Comparison of ENCODE assay signal across 8 cellular contexts in genomic region chr7:95794917-95795515, GRCh38. TPM values are rescaled to one million over a fixed set of nuclear protein-coding genes. Genes with fewer than 3 reads are reported as not detected.
A peak's percentile ranks its signal among the peaks of the same experiment; 100 is the strongest.
DNase-seq lines count a peak whose midpoint lies in the region; ATAC-seq and TF ChIP-seq lines count a peak whose summit lies in the region.

No MANE protein-coding gene starts in this region.

- no peaks in the 10 kb centered on the region for H3K79me2 ChIP-seq in GM23338 (replicated peaks; ENCODE audit: insufficient read depth)

- peak; percentile 85 for ATAC-seq in GM23338
- no peak for ATAC-seq in HG03521 (IDR thresholded peaks at IDR 0.05; ENCODE audit: unreplicated experiment)
- ATAC-seq in stimulated activated memory B cell treated with anti-CD40 and anti-IgM and Interleukin-4, amounts not matched to agents 10 μg/mL and 1 μg/mL and 100 μg/mL, for 72 hours, result no peak

- peaks cover 42% of the 10 kb centered on the region for H3K27me3 ChIP-seq in GM23338 (ENCODE audit: insufficient read depth)

- TF ChIP-seq CTCF in GM23338 (conservative IDR thresholded peaks at IDR 0.05; ENCODE audit: low read depth in 2 of 2) (peak; percentile 77 to 80), fibroblast of pulmonary artery (IDR thresholded peaks at IDR 0.05; ENCODE audit: low read length, missing control alignments) (peak; percentile 54)

- H3K4me2 ChIP-seq in GM23338, result no peak overlapping the region

- no peak overlapping the region for H3K27ac Mint-ChIP-seq in GM23338
- H3K27ac Mint-ChIP-seq in stimulated activated memory B cell treated with anti-CD40 and anti-IgM and Interleukin-4, amounts not matched to agents 10 μg/mL and 1 μg/mL and 100 μg/mL, for 72 hours, result no peak overlapping the region

- H3K27ac ChIP-seq in GM23338 (ENCODE audit: low read depth), result no peak overlapping the region

- no peaks in the 10 kb centered on the region for H3K36me3 Mint-ChIP-seq in GM23338 (ENCODE audit: low read depth)
- H3K36me3 Mint-ChIP-seq in stimulated activated memory B cell treated with anti-CD40 and anti-IgM and Interleukin-4, amounts not matched to agents 10 μg/mL and 1 μg/mL and 100 μg/mL, for 72 hours, result no peaks in the 10 kb centered on the region

- no peaks in the 10 kb centered on the region for H3K36me3 ChIP-seq in GM23338 (ENCODE audit: insufficient read depth)

- peaks cover 20% of the 10 kb centered on the region for H3K27me3 Mint-ChIP-seq in GM23338 (ENCODE audit: insufficient read depth, low read depth, poor library complexity)
- no peaks in the 10 kb centered on the region for H3K27me3 Mint-ChIP-seq in stimulated activated memory B cell treated with anti-CD40 and anti-IgM and Interleukin-4, amounts not matched to agents 10 μg/mL and 1 μg/mL and 100 μg/mL, for 72 hours

- no peaks in the 10 kb centered on the region; the same call in 2 of the 3 replicates for H3K9me3 Mint-ChIP-seq in GM23338
- H3K9me3 Mint-ChIP-seq in stimulated activated memory B cell treated with anti-CD40 and anti-IgM and Interleukin-4, amounts not matched to agents 10 μg/mL and 1 μg/mL and 100 μg/mL, for 72 hours, result no peaks in the 10 kb centered on the region

- no peak overlapping the region for H3K4me3 ChIP-seq in GM23338
- H3K4me3 ChIP-seq in fibroblast of pulmonary artery (replicated peaks; ENCODE audit: low read depth, low read length), result no peak overlapping the region

- H4K20me1 ChIP-seq in GM23338 (replicated peaks; ENCODE audit: insufficient read depth), result no peaks in the 10 kb centered on the region

- H3K4me1 Mint-ChIP-seq in GM23338, result peaks cover 3% of the 10 kb centered on the region; the same call in 2 of the 3 replicates
- no peaks in the 10 kb centered on the region for H3K4me1 Mint-ChIP-seq in stimulated activated memory B cell treated with anti-CD40 and anti-IgM and Interleukin-4, amounts not matched to agents 10 μg/mL and 1 μg/mL and 100 μg/mL, for 72 hours

- no peak overlapping the region for H3K4me3 Mint-ChIP-seq in GM23338
- no peak overlapping the region for H3K4me3 Mint-ChIP-seq in stimulated activated memory B cell treated with anti-CD40 and anti-IgM and Interleukin-4, amounts not matched to agents 10 μg/mL and 1 μg/mL and 100 μg/mL, for 72 hours

- H3K4me1 ChIP-seq in GM23338 (ENCODE audit: insufficient read depth), result peaks cover 8% of the 10 kb centered on the region; the same call in 1 of the 2 replicates

- H3K9me2 ChIP-seq in GM23338 (ENCODE audit: insufficient read depth), result no peaks in the 10 kb centered on the region

- DNase-seq in COLO829 (ENCODE audit: low spot score) (peak; percentile 18), GM23338 (ENCODE audit: low spot score) (peak; percentile 81), NCI-H82 (lab: John Stamatoyannopoulos, UW) (peak; percentile 66), fibroblast of pulmonary artery (ENCODE audit: low read depth) (peak; percentile 44), NCI-H2196 (lab: John Stamatoyannopoulos, UW; ENCODE audit: unreplicated experiment) (no peak)
- DNase-seq in stimulated activated CD4-positive, alpha-beta T cell treated with anti-CD3 and anti-CD28 coated beads, Interleukin-2, amount 100 ng/mL, for 48 hours, result no peak

- H2AFZ ChIP-seq in GM23338, result no peak overlapping the region

- H3F3A ChIP-seq in GM23338 (replicated peaks; ENCODE audit: low read depth), result no peaks in the 10 kb centered on the region

TF ChIP-seq in GM23338, 12 proteins besides CTCF, POLR2A, EP300 and RAD21:
- no peak for TF ChIP-seq REST (IDR thresholded peaks at IDR 0.05; ENCODE audit: unreplicated experiment)
- TF ChIP-seq STAT1 (IDR thresholded peaks at IDR 0.05; ENCODE audit: unreplicated experiment), result no peak

RNA-seq across cellular contexts. Expression of gene DYNC1I1, which starts 22.7 kb away (rescaled TPM):
- 0.82 and 4.1 TPM in 2 replicates for total RNA-seq in GM23338 (2014; rRNA removed; shearing (Covaris generic))
- 1.4 and 1.9 TPM in 2 replicates for polyA plus RNA-seq in GM23338 (2016; fragmentation: Nextera tagmentation; extraction: Ambion mirVana)

Comparison
In these comparisons a context has a peak if more than half of its experiments do, and no peak if none do; other contexts are left out.
1. DNase-seq: peak in COLO829 (single experiment), GM23338 (single experiment), NCI-H82 (single experiment) and fibroblast of pulmonary artery (single experiment); none in stimulated activated CD4-positive, alpha-beta T cell treated with anti-CD3 and anti-CD28 coated beads, Interleukin-2, amount 100 ng/mL, for 48 hours (0 of 2) and NCI-H2196 (single experiment).